In the genomic region with DNA sequence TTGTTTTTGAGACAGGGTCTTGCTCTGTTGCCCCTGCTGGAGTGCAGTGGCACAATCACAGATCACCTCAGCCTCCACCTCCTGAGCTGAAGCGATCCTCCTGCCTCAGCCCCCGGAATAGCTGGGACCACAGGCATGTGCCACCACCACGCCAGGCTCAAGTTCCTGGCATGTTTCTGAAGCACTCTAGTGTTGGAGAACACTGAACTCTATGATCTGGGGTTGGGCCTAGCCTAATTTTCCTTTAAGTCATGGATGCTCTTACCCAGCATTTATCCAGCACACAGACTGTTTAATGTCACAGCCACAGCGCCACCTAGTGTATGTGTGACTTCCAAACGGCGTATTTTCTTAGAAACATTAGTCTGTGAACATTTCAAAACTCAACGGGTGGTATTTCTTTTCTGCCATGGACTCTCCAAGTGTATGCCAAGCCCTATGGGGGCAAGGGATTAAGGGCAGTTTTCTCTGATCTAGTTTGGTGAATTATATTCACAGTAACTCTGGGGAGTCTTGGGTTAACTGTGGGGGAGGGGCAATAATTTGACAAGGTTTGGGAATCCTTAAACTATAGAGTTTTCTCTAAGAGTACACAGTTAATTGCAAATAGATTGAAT, we compare ENCODE assay signal across 8 cellular contexts.
A peak's percentile ranks its signal among the peaks of the same experiment; 100 is the strongest.
DNase-seq lines count a peak whose midpoint lies in the region; ATAC-seq, FAIRE-seq and TF ChIP-seq lines count a peak whose summit lies in the region.

No MANE protein-coding gene starts in this region.

- no peak for TF ChIP-seq POLR2A in A549 (IDR thresholded peaks at IDR 0.05; ENCODE audit: low read length)

- CTCF ChIA-PET in A549 (lab: Yijun Ruan, JAX): interaction anchor here (0.6 to 16.9 kb wide), 9 partner anchors 10 to 109 kb away, joined by 3 to 246 read pairs (median 6); partner anchors contain the start of gene CREM

- FAIRE-seq in A549 (lab: Jason Lieb, UNC): peak; percentile 56

- peak; percentile 80 to 87 for ATAC-seq in A549
- ATAC-seq in GM18517 (IDR thresholded peaks at IDR 0.05; ENCODE audit: unreplicated experiment): peak; percentile 82
- peak; percentile 65 for ATAC-seq in HG03108 (IDR thresholded peaks at IDR 0.05; ENCODE audit: unreplicated experiment)
- ATAC-seq in activated CD4-positive, CD25-positive, alpha-beta regulatory T cell treated with anti-CD3 and anti-CD28 coated beads, Interleukin-2, amount 50 U/mL, for 24 hours: peak; percentile 69 to 71
- peak; percentile 81 for ATAC-seq in left colon

- H3K9me3 ChIP-seq in A549: no peaks in the 10 kb centered on the region

- POLR2A ChIA-PET in A549 (lab: Yijun Ruan, JAX): no interaction called here

- WGBS in A549 (ENCODE audit: missing lambda C conversion rate): 29% methylated on average over 7 of the region's 7 CpGs

- TF ChIP-seq RAD21 in A549 (conservative IDR thresholded peaks at IDR 0.05 in 1 of 2, IDR thresholded peaks at IDR 0.05 in 1 of 2): peak; percentile 81 to 83

- intact Hi-C loops in left colon (cut with DNase I, micrococcal nuclease): loop anchor here (5.0 to 10.0 kb wide), 2 partner anchors 94 to 96 kb away; partner anchors contain the start of gene CREM (in 1 of the 2)

- H3K4me3 ChIP-seq in A549: no peak overlapping the region

- DNase-seq in A549 (ENCODE audit: low read depth in 1 of 2, low spot score in 1 of 2) (peak; percentile 66 to 92), NCI-H2227 treated with DMSO at 0.1 percent for 48 hours (lab: John Stamatoyannopoulos, UW) (peak; percentile 65), caudate nucleus (lab: John Stamatoyannopoulos, UW) (peak in 50 of 61 donors; percentile 8 to 92 (median 52)), left colon (peak; percentile 64 to 92)
- DNase-seq in stimulated activated CD4-positive, alpha-beta T cell treated with anti-CD3 and anti-CD28 coated beads, Interleukin-2, amount 100 ng/mL, for 48 hours: peak; percentile 89

- TF ChIP-seq CTCF in A549 (IDR thresholded peaks at IDR 0.05): peak; percentile 95

- peak overlapping the region; percentile 66 for H3K4me2 ChIP-seq in A549

- H3K27ac ChIP-seq in A549: peak overlapping the region in 1 of 2 experiments; percentile 30; a peak in 2 of 6 replicates
- no peak overlapping the region for H3K27ac ChIP-seq in caudate nucleus (ENCODE audit: low read depth, low read length)

- peaks cover 14% of the 10 kb centered on the region; the same call in 2 of the 3 replicates for H3K4me1 ChIP-seq in A549

- no peak for TF ChIP-seq EP300 in A549 (IDR thresholded peaks at IDR 0.05)

TF ChIP-seq in A549, 52 proteins besides CTCF, POLR2A, EP300 and RAD21:
- no peak for TF ChIP-seq JUN (IDR thresholded peaks at IDR 0.05)
- peak; percentile 65; the same call in 1 of the 2 replicates for TF ChIP-seq KDM5A (IDR thresholded peaks at IDR 0.05)
- TF ChIP-seq SMC3 (IDR thresholded peaks at IDR 0.05): peak; percentile 89
